Comparison of ENCODE assay signal across 10 cellular contexts in the genomic region with DNA sequence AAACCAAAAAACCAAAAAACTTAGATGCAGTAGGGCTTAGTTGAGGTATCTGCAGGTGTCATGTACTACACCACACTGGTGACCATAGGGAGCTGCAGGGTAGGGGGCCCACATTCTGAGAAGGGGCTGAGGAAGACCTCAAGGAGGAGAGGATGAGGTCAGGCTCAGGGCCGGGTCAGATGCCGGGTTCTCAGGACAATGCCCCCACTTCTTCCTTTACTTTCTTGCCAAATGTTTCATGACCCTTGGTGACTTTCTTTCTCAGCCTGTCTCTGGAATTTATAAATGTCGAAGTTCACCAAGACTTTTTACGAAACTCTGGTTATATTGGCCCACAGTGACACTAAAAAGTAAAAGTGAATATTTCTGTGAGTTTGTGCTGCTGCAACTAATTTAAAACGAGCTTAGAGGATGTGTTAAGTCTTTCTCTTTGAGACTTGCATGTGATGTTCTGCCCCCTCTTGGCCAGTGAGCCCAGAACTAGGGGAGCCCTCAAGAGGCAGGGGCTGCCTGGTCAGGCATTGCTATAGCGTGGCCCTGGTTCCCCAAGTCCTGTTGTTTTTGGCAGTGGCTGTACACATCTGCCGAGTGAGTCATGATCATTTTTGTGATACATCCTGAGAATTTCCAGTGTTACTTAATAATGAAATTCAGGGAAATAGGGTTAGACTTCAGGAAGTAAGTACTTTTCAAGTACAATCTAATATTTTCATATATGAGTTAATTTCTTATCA. TPM values are rescaled to one million over a fixed set of nuclear protein-coding genes. Genes with fewer than 3 reads are reported as not detected.
DNase-seq lines count a peak whose midpoint lies in the region; ATAC-seq, FAIRE-seq and TF ChIP-seq lines count a peak whose summit lies in the region.
"Had no signal": no experiment of that assay in that cellular context is flagged by ENCODE, and none has a peak within 500 bp of the region (broad histone marks: within the 10 kb centered on the region; RNA-seq: fewer than 3 reads in every experiment).

No MANE protein-coding gene starts in this region.

- POLR2A ChIA-PET in activated CD4-positive, alpha-beta T cell treated with anti-CD3 and anti-CD28 coated beads for 36 hours (lab: Charles Lee), result no interaction called here

- DNase-seq in HFFc6 (peak; percentile 86), brain pericyte (ENCODE audit: low read depth, low spot score) (peak; percentile 87), keratinocyte (ENCODE audit: low read depth, low spot score) (peak; percentile 17), testis (peak; percentile 38)
- no peak for DNase-seq in activated CD4-positive, alpha-beta T cell treated with anti-CD3 and anti-CD28 coated beads for 36 hours
- DNase-seq: stimulated activated CD4-positive, alpha-beta T cell treated with anti-CD3 and anti-CD28 coated beads, Interleukin-15, amount 100 ng/mL, for 24 hours had no signal

- H3K4me1 Mint-ChIP-seq in HFFc6 (ENCODE audit: low read depth), result peaks cover 57% of the 10 kb centered on the region
- H3K4me1 Mint-ChIP-seq in activated CD4-positive, alpha-beta T cell treated with anti-CD3 and anti-CD28 coated beads for 36 hours, result no peaks in the 10 kb centered on the region
- H3K4me1 Mint-ChIP-seq: activated T-helper 17 cell treated with anti-CD3 and anti-CD28 coated beads, Interleukin-2, amount 50 U/mL, for 72 hours had no signal

- intact Hi-C loops in testis (cut with DNase I; ENCODE audit: low total_unique reads), result no loop called here
- intact Hi-C loops in activated CD4-positive, alpha-beta T cell treated with anti-CD3 and anti-CD28 coated beads for 36 hours (cut with DNase I, micrococcal nuclease), result no loop called here

- H3K79me2 ChIP-seq in keratinocyte (ENCODE audit: control insufficient read depth, insufficient read depth, low read length), result peaks cover 5% of the 10 kb centered on the region

- no peaks in the 10 kb centered on the region; the same call in 1 of the 2 replicates for H3K27me3 Mint-ChIP-seq in HFFc6 (ENCODE audit: insufficient read depth)
- no peaks in the 10 kb centered on the region for H3K27me3 Mint-ChIP-seq in activated CD4-positive, alpha-beta T cell treated with anti-CD3 and anti-CD28 coated beads for 36 hours
- H3K27me3 Mint-ChIP-seq: activated T-helper 17 cell treated with anti-CD3 and anti-CD28 coated beads, Interleukin-2, amount 50 U/mL, for 72 hours had no signal

- H3K27me3 ChIP-seq in keratinocyte (ENCODE audit: control insufficient read depth, extremely low read depth, insufficient read depth, low read length) (no peaks in the 10 kb centered on the region), testis (no peaks in the 10 kb centered on the region)

- peaks cover 21% of the 10 kb centered on the region for H3K4me1 ChIP-seq in keratinocyte (ENCODE audit: control insufficient read depth, extremely low read depth, insufficient read depth, low read length)
- H3K4me1 ChIP-seq in testis, result peaks cover 6% of the 10 kb centered on the region

- H3K36me3 Mint-ChIP-seq in HFFc6 (ENCODE audit: low read depth), result peaks cover 20% of the 10 kb centered on the region
- no peaks in the 10 kb centered on the region for H3K36me3 Mint-ChIP-seq in activated CD4-positive, alpha-beta T cell treated with anti-CD3 and anti-CD28 coated beads for 36 hours (ENCODE audit: low read depth)

- ATAC-seq in HG03196 (IDR thresholded peaks at IDR 0.05; ENCODE audit: unreplicated experiment) (no peak), HG02840 (IDR thresholded peaks at IDR 0.05; ENCODE audit: low FRiP score, unreplicated experiment) (no peak), HG03095 (IDR thresholded peaks at IDR 0.05; ENCODE audit: unreplicated experiment) (no peak)
- no peak for ATAC-seq in activated CD4-positive, alpha-beta T cell treated with anti-CD3 and anti-CD28 coated beads for 36 hours
- ATAC-seq: activated T-helper 17 cell treated with anti-CD3 and anti-CD28 coated beads, Interleukin-2, amount 50 U/mL, for 72 hours had no signal

- no peak for TF ChIP-seq POLR2A in testis (IDR thresholded peaks at IDR 0.05)

- H3K27ac ChIP-seq in keratinocyte (ENCODE audit: control insufficient read depth, insufficient read depth, low read length) (peak overlapping the region; percentile 76), testis (peak overlapping the region in 1 of 2 donors; percentile 23)

- peak; percentile 41 for FAIRE-seq in keratinocyte (lab: Jason Lieb, UNC)

- no peaks in the 10 kb centered on the region for H3K9me3 Mint-ChIP-seq in HFFc6
- no peaks in the 10 kb centered on the region for H3K9me3 Mint-ChIP-seq in activated CD4-positive, alpha-beta T cell treated with anti-CD3 and anti-CD28 coated beads for 36 hours (ENCODE audit: low read depth)
- H3K9me3 Mint-ChIP-seq: activated T-helper 17 cell treated with anti-CD3 and anti-CD28 coated beads, Interleukin-2, amount 50 U/mL, for 72 hours had no signal

- H3K9me3 ChIP-seq in keratinocyte (ENCODE audit: control insufficient read depth, low read depth, low read length) (no peaks in the 10 kb centered on the region), testis (no peaks in the 10 kb centered on the region)

- H3K27ac Mint-ChIP-seq in HFFc6, result peak overlapping the region; percentile 88
- no peak overlapping the region for H3K27ac Mint-ChIP-seq in activated CD4-positive, alpha-beta T cell treated with anti-CD3 and anti-CD28 coated beads for 36 hours
- H3K27ac Mint-ChIP-seq: activated T-helper 17 cell treated with anti-CD3 and anti-CD28 coated beads, Interleukin-2, amount 50 U/mL, for 72 hours had no signal

- TF ChIP-seq CTCF in HFFc6 (IDR thresholded peaks at IDR 0.05) (peak; percentile 68), keratinocyte (optimal IDR thresholded peaks at IDR 0.05 in 1 of 3, IDR thresholded peaks at IDR 0.05 in 1 of 3, conservative IDR thresholded peaks at IDR 0.05 in 1 of 3; ENCODE audit: extremely low read depth in 1 of 3, insufficient read depth in 2 of 3, low read length in 3 of 3) (peak in 2 of 3 experiments; percentile 23 to 27), testis (IDR thresholded peaks at IDR 0.05) (no peak)

- no peaks in the 10 kb centered on the region for H3K9me1 ChIP-seq in keratinocyte (ENCODE audit: control insufficient read depth, extremely low read depth, insufficient read depth, low read length)

- 45 to 46% methylated on average over 7 of the region's 7 CpGs for WGBS in testis, 2 donors

- H3K9ac ChIP-seq in keratinocyte (ENCODE audit: control insufficient read depth, extremely low read depth, insufficient read depth, low read length), result peak overlapping the region; percentile 51

- dilution Hi-C loops in keratinocyte (cut with MboI; ENCODE audit: extremely low pct_ligation_motif_present, low sequenced_read_pairs), result no loop called here

- peak overlapping the region; percentile 45 for H3K4me2 ChIP-seq in keratinocyte (ENCODE audit: control insufficient read depth, extremely low read depth, insufficient read depth, low read depth, low read length)

- H3K36me3 ChIP-seq in keratinocyte (ENCODE audit: control insufficient read depth in 2 of 2, extremely low read depth in 1 of 2, insufficient read depth in 2 of 2, low read length in 2 of 2), result no peaks in the 10 kb centered on the region
- no peaks in the 10 kb centered on the region for H3K36me3 ChIP-seq in testis (ENCODE audit: low read depth, missing control alignments)

- no peak overlapping the region for H2AFZ ChIP-seq in keratinocyte (ENCODE audit: control insufficient read depth, low read length)

- H3K4me3 Mint-ChIP-seq in HFFc6, result peak overlapping the region; percentile 74
- H3K4me3 Mint-ChIP-seq in activated CD4-positive, alpha-beta T cell treated with anti-CD3 and anti-CD28 coated beads for 36 hours, result no peak overlapping the region
- H3K4me3 Mint-ChIP-seq: activated T-helper 17 cell treated with anti-CD3 and anti-CD28 coated beads, Interleukin-2, amount 50 U/mL, for 72 hours had no signal

- no peak overlapping the region for H3K4me3 ChIP-seq in keratinocyte (ENCODE audit: control insufficient read depth in 2 of 3, extremely low read depth in 1 of 3, insufficient read depth in 2 of 3, low read depth in 1 of 3, low read length in 3 of 3)
- no peak overlapping the region for H3K4me3 ChIP-seq in testis

- CTCF ChIA-PET in activated CD4-positive, alpha-beta T cell treated with anti-CD3 and anti-CD28 coated beads for 36 hours (lab: Charles Lee), result interaction anchor here (1.2 kb wide), 1 partner anchor 12 kb away, joined by 3 read pairs; no protein-coding TSS in a partner anchor

- no peaks in the 10 kb centered on the region for H4K20me1 ChIP-seq in keratinocyte (ENCODE audit: control insufficient read depth, extremely low read depth, insufficient read depth, low read length)

RNA-seq across cellular contexts. Expression of a gene that starts 11.2 kb away (rescaled TPM):
- total RNA-seq in HFFc6 (2021; fragmentation: NEBNext Ultra II Directional; extraction: Animal tissue kit (Norgen Biotek cat#: 25700)), result 10 to 100 TPM; 79.8 to 94.4 (median 84.0) TPM
- polyA plus RNA-seq in keratinocyte, result 23.9 to 30.8 TPM (median 29.2 TPM) in 3 replicates
- polyA plus RNA-seq in keratinocyte (2011; ENCODE audit: low read depth), result 3.3 TPM
- polyA plus RNA-seq in keratinocyte (2011; cell fraction: cytosol; rRNA removed), result 22.7 and 31.3 TPM in 2 replicates
- 24.3 and 26.9 TPM in 2 replicates for polyA plus RNA-seq in keratinocyte (2011; cell fraction: nucleus; rRNA removed)
- 6.6 and 20.8 TPM in 2 replicates for polyA plus RNA-seq in keratinocyte (2012; ENCODE audit: low replicate concordance)
- polyA minus RNA-seq in keratinocyte, result 18.2 to 38.8 TPM (median 35.4 TPM) in 3 replicates
- 17.1 TPM for polyA minus RNA-seq in keratinocyte (2011; cell fraction: cytosol; rRNA and poly(A)+ RNA removed)
- 14.8 and 25.1 TPM in 2 replicates for polyA minus RNA-seq in keratinocyte (2011; cell fraction: nucleus; rRNA and poly(A)+ RNA removed)
- total RNA-seq in testis, result 10 to 100 TPM; 52.0 to 67.6 TPM
- 44.4 TPM for polyA plus RNA-seq in testis (ENCODE audit: insufficient read depth, low read depth, low replicate concordance)
- total RNA-seq in activated CD4-positive, alpha-beta T cell treated with anti-CD3 and anti-CD28 coated beads for 36 hours, result 10 to 100 TPM; 15.5 TPM

Comparison
In these comparisons a context has a peak if more than half of its experiments do, and no peak if none do; other contexts are left out.
1. CTCF ChIP-seq: peak in HFFc6 (single experiment) and keratinocyte (2 of 3); none in testis (0 of 3).